In genomic region chr4:79865253-79865652, GRCh38 we compare ENCODE assay signal across 1 cellular context.
TF ChIP-seq lines count a peak whose summit lies in the region.

No MANE protein-coding gene starts in this region.

TF ChIP-seq in HepG2, 621 proteins besides CTCF, POLR2A, EP300 and RAD21:
- TF ChIP-seq THAP9 (CRISPR knock-in tag; IDR thresholded peaks at IDR 0.05; ENCODE audit: borderline replicate concordance) = no peak
- TF ChIP-seq POLR2G (IDR thresholded peaks at IDR 0.05; ENCODE audit: low read depth, low read length) = no peak
- TF ChIP-seq PHB2 (IDR thresholded peaks at IDR 0.05; ENCODE audit: partially characterized antibody) = no peak
- no peak for TF ChIP-seq THAP11 (CRISPR knock-in tag; IDR thresholded peaks at IDR 0.05)
- TF ChIP-seq ZNF513 (CRISPR knock-in tag; conservative IDR thresholded peaks at IDR 0.05) = no peak
- TF ChIP-seq MBD4 (IDR thresholded peaks at IDR 0.05; ENCODE audit: borderline replicate concordance, low read length) = no peak
- TF ChIP-seq HIC2 (CRISPR knock-in tag; IDR thresholded peaks at IDR 0.05; ENCODE audit: low read depth) = no peak
- TF ChIP-seq ZNF609 (CRISPR knock-in tag; IDR thresholded peaks at IDR 0.05; ENCODE audit: borderline replicate concordance) = no peak
- TF ChIP-seq ZNF770 (CRISPR knock-in tag; IDR thresholded peaks at IDR 0.05) = no peak
- TF ChIP-seq NBN (conservative IDR thresholded peaks at IDR 0.05) = no peak
- TF ChIP-seq NKX3-1 (CRISPR knock-in tag; IDR thresholded peaks at IDR 0.05) = no peak
